19 cellular contexts compared by ENCODE assay signal in the genomic region with DNA sequence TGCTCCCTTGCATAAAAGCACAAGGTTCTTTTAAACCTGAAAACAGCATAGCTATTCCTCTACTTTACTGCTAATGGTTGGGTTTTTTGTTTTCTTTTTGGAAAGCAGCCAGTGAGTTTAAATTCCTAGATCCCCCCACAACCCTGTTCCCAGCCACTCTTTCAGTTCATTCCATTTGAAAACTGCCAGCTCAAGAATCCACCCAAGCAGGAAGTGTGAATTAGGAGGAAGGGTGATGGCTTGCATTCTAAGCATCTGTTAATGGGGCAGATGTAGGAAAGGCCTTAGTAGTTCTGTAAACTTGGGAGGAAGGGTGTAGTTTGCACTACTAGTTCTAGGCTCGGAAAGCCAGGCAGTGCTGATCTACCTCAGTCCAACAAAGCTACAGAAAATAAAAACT.
DNase-seq lines count a peak whose midpoint lies in the region; ATAC-seq, FAIRE-seq and TF ChIP-seq lines count a peak whose summit lies in the region.
"Had no signal": no experiment of that assay in that cellular context is flagged by ENCODE, and none has a peak within 500 bp of the region (broad histone marks: within the 10 kb centered on the region; RNA-seq: fewer than 3 reads in every experiment).

No MANE protein-coding gene starts in this region.

- H3K4me1 Mint-ChIP-seq in astrocyte (ENCODE audit: low read depth, unreplicated experiment) = peaks cover 10% of the 10 kb centered on the region

- H3K4me1 ChIP-seq in astrocyte (ENCODE audit: insufficient read depth, low read length) (no peaks in the 10 kb centered on the region), smooth muscle cell (ENCODE audit: low read depth) (no peaks in the 10 kb centered on the region), prostate gland (replicated peaks) (no peaks in the 10 kb centered on the region)
- H3K4me1 ChIP-seq: BE2C had no signal

- H3K4me2 ChIP-seq in astrocyte (ENCODE audit: low read length) = no peak overlapping the region
- no peak overlapping the region for H3K4me2 ChIP-seq in smooth muscle cell

- H3K36me3 ChIP-seq in astrocyte (ENCODE audit: insufficient read depth, low read length) (no peaks in the 10 kb centered on the region), smooth muscle cell (ENCODE audit: low read depth) (no peaks in the 10 kb centered on the region), prostate gland (no peaks in the 10 kb centered on the region)
- H3K36me3 ChIP-seq: BE2C had no signal

- TF ChIP-seq POLR2A in prostate gland (IDR thresholded peaks at IDR 0.05) = no peak

- intact Hi-C loops in prostate gland (cut with DNase I) = no loop called here

- FAIRE-seq in astrocyte (lab: Jason Lieb, UNC) = no peak
- FAIRE-seq: GM19239 had no signal

- H3K9ac ChIP-seq in astrocyte (ENCODE audit: low read length) = no peak overlapping the region
- no peak overlapping the region for H3K9ac ChIP-seq in smooth muscle cell (ENCODE audit: low read depth)

- H3K27me3 ChIP-seq in astrocyte (ENCODE audit: insufficient read depth, low read length) = no peaks in the 10 kb centered on the region
- no peaks in the 10 kb centered on the region for H3K27me3 ChIP-seq in smooth muscle cell (ENCODE audit: low read depth)
- H3K27me3 ChIP-seq in prostate gland (replicated peaks; ENCODE audit: insufficient read depth) = no peaks in the 10 kb centered on the region
- H3K27me3 ChIP-seq: BE2C had no signal

- WGBS in smooth muscle cell (ENCODE audit: low lambda C conversion rate) = 56% methylated on average over 1 of the region's 1 CpG
- 86% methylated on average over 1 of the region's 1 CpG for WGBS in prostate gland

- peaks cover under 1% of the 10 kb centered on the region for H3K36me3 Mint-ChIP-seq in astrocyte (ENCODE audit: low read depth, unreplicated experiment)

- H3K4me3 ChIP-seq in astrocyte (ENCODE audit: insufficient read depth, low read depth, low read length) (no peak overlapping the region), smooth muscle cell (no peak overlapping the region), prostate gland (no peak overlapping the region)

- H3K27me3 Mint-ChIP-seq in astrocyte (ENCODE audit: low read depth, unreplicated experiment) = no peaks in the 10 kb centered on the region
- H3K27me3 Mint-ChIP-seq: CD4-positive, alpha-beta T cell; IgD-negative memory B cell had no signal

- DNase-seq in astrocyte (ENCODE audit: low read depth) = peak; percentile 12
- peak; percentile 13 for DNase-seq in globus pallidus (ENCODE audit: low spot score)
- DNase-seq in midbrain (lab: John Stamatoyannopoulos, UW) = peak; percentile 14
- DNase-seq in smooth muscle cell (lab: John Stamatoyannopoulos, UW; ENCODE audit: unreplicated experiment) = no peak
- no peak for DNase-seq in NCI-H1417 (lab: John Stamatoyannopoulos, UW)
- no peak for DNase-seq in prostate gland (ENCODE audit: low spot score)
- DNase-seq in NCI-H2227 (lab: John Stamatoyannopoulos, UW; ENCODE audit: unreplicated experiment) = no peak
- DNase-seq: BE2C; CD4-positive, alpha-beta T cell; DMS53; H7; Kasumi-1; MM.1S; NCI-H1105; NCI-H187; NCI-H526 treated with DMSO at 0.1 percent for 48 hours had no signal

- H4K20me1 ChIP-seq in astrocyte (ENCODE audit: insufficient read depth, low read length) (no peaks in the 10 kb centered on the region), smooth muscle cell (ENCODE audit: low read depth) (no peaks in the 10 kb centered on the region)

- no peak for ATAC-seq in HG03354 (IDR thresholded peaks at IDR 0.05; ENCODE audit: poor library complexity, severe bottlenecking, unreplicated experiment)

- no peak overlapping the region for H2AFZ ChIP-seq in astrocyte (ENCODE audit: low read depth, low read length)
- H2AFZ ChIP-seq in smooth muscle cell (ENCODE audit: low read depth) = no peak overlapping the region

- no peak overlapping the region for H3K27ac ChIP-seq in astrocyte (ENCODE audit: low read depth, low read length)
- peak overlapping the region; percentile 17 for H3K27ac ChIP-seq in smooth muscle cell (ENCODE audit: low read depth)
- H3K27ac ChIP-seq in prostate gland = no peak overlapping the region

- H3F3A ChIP-seq in smooth muscle cell (ENCODE audit: low read depth) = peaks cover 10% of the 10 kb centered on the region

- H3K27ac Mint-ChIP-seq in astrocyte (ENCODE audit: unreplicated experiment) = no peak overlapping the region
- H3K27ac Mint-ChIP-seq: CD4-positive, alpha-beta T cell; IgD-negative memory B cell had no signal

- H3K79me2 ChIP-seq in astrocyte (ENCODE audit: insufficient read depth, low read length) = no peaks in the 10 kb centered on the region
- H3K79me2 ChIP-seq in smooth muscle cell (ENCODE audit: low read depth) = no peaks in the 10 kb centered on the region

- no peak overlapping the region for H3K4me3 Mint-ChIP-seq in astrocyte (ENCODE audit: unreplicated experiment)
- H3K4me3 Mint-ChIP-seq: CD4-positive, alpha-beta T cell; IgD-negative memory B cell had no signal

- no peak for TF ChIP-seq CTCF in astrocyte (IDR thresholded peaks at IDR 0.05; ENCODE audit: insufficient read depth, low read depth, low read length)
- no peak for TF ChIP-seq CTCF in smooth muscle cell (IDR thresholded peaks at IDR 0.05; ENCODE audit: borderline replicate concordance, insufficient read depth, poor library complexity, severe bottlenecking)
- no peak for TF ChIP-seq CTCF in prostate gland (IDR thresholded peaks at IDR 0.05)

- no peaks in the 10 kb centered on the region for H3K9me3 ChIP-seq in astrocyte (ENCODE audit: insufficient read depth, low read depth, low read length)
- no peaks in the 10 kb centered on the region for H3K9me3 ChIP-seq in smooth muscle cell (replicated peaks; ENCODE audit: low read depth)
- no peaks in the 10 kb centered on the region for H3K9me3 ChIP-seq in prostate gland
- H3K9me3 ChIP-seq: BE2C had no signal

- peaks cover 2% of the 10 kb centered on the region for H3K9me3 Mint-ChIP-seq in astrocyte (ENCODE audit: unreplicated experiment)
- H3K9me3 Mint-ChIP-seq: CD4-positive, alpha-beta T cell; IgD-negative memory B cell had no signal

Comparison
In these comparisons a context has a peak if more than half of its experiments do, and no peak if none do; other contexts are left out.
1. DNase-seq: peak in astrocyte (single experiment), globus pallidus (single experiment) and midbrain (single experiment); none in smooth muscle cell (single experiment), NCI-H1417 (0 of 3), prostate gland (single experiment) and NCI-H2227 (single experiment).